ENCODE assay signal across 29 cellular contexts in genomic region chrX:23765868-23766267, GRCh38.
"Had no signal": no experiment of that assay in that cellular context is flagged by ENCODE, and none has a peak within 500 bp of the region (broad histone marks: within the 10 kb centered on the region; RNA-seq: fewer than 3 reads in every experiment).

No MANE protein-coding gene starts in this region.

- H3K27me3 ChIP-seq: brain microvascular endothelial cell, esophagus muscularis mucosa, left lung, ovary, stomach, thyroid gland, upper lobe of right lung had no signal

- H3K36me3 ChIP-seq: brain microvascular endothelial cell, esophagus muscularis mucosa, left lung, lower lobe of right lung, ovary, stomach, thyroid gland, upper lobe of right lung had no signal

- H3K4me1 Mint-ChIP-seq: activated naive CD8-positive, alpha-beta T cell treated with anti-CD3 and anti-CD28 coated beads, Interleukin-2, amount 10 ng/mL, durations not matched to agents 7 days and 5 days; endodermal cell; stimulated activated naive B cell treated with anti-CD40 and anti-IgM and Interleukin-4, amounts not matched to agents 10 μg/mL and 1 μg/mL and 100 μg/mL, for 72 hours had no signal

- ATAC-seq: upper lobe of right lung had no signal

- H3K36me3 Mint-ChIP-seq: activated naive CD4-positive, alpha-beta T cell treated with anti-CD3 and anti-CD28 coated beads, Interleukin-2, amount 10 ng/mL, durations not matched to agents 7 days and 5 days; activated naive CD8-positive, alpha-beta T cell treated with anti-CD3 and anti-CD28 coated beads, Interleukin-2, amount 10 ng/mL, durations not matched to agents 7 days and 5 days; stimulated activated naive B cell treated with anti-CD40 and anti-IgM and Interleukin-4, amounts not matched to agents 10 μg/mL and 1 μg/mL and 100 μg/mL, for 72 hours had no signal

- H3K9me3 Mint-ChIP-seq: activated naive CD4-positive, alpha-beta T cell treated with anti-CD3 and anti-CD28 coated beads, Interleukin-2, amount 10 ng/mL, durations not matched to agents 7 days and 5 days; activated naive CD8-positive, alpha-beta T cell treated with anti-CD3 and anti-CD28 coated beads, Interleukin-2, amount 10 ng/mL, durations not matched to agents 7 days and 5 days; stimulated activated naive B cell treated with anti-CD40 and anti-IgM and Interleukin-4, amounts not matched to agents 10 μg/mL and 1 μg/mL and 100 μg/mL, for 72 hours; T-helper 2 cell treated with Interferon-gamma antibody and Interleukin-4, amounts not matched to agents 5 μg/mL and 100 μg/mL, for 36 hours had no signal

- H3K27ac ChIP-seq: brain microvascular endothelial cell, left lung, lower lobe of right lung, ovary, stomach, thyroid gland, upper lobe of right lung, VCaP had no signal

- H3K27ac Mint-ChIP-seq: activated naive CD4-positive, alpha-beta T cell treated with anti-CD3 and anti-CD28 coated beads, Interleukin-2, amount 10 ng/mL, durations not matched to agents 7 days and 5 days; activated naive CD8-positive, alpha-beta T cell treated with anti-CD3 and anti-CD28 coated beads, Interleukin-2, amount 10 ng/mL, durations not matched to agents 7 days and 5 days; endodermal cell; progenitor cell of endocrine pancreas; stimulated activated naive B cell treated with anti-CD40 and anti-IgM and Interleukin-4, amounts not matched to agents 10 μg/mL and 1 μg/mL and 100 μg/mL, for 72 hours; T-helper 2 cell treated with Interferon-gamma antibody and Interleukin-4, amounts not matched to agents 5 μg/mL and 100 μg/mL, for 36 hours had no signal

- DNase-seq: activated CD4-positive, alpha-beta T cell treated with anti-CD3 and anti-CD28 coated beads for 48 hours; activated CD8-positive, alpha-beta memory T cell treated with anti-CD3 and anti-CD28 coated beads for 24 hours; activated gamma-delta T cell; activated naive CD4-positive, alpha-beta T cell treated with anti-CD3 and anti-CD28 coated beads, Interleukin-2, amount 10 ng/mL, durations not matched to agents 7 days and 5 days; activated naive CD8-positive, alpha-beta T cell treated with anti-CD3 and anti-CD28 coated beads, Interleukin-2, amount 10 ng/mL, durations not matched to agents 7 days and 5 days; brain microvascular endothelial cell; endodermal cell; foreskin melanocyte; kidney glomerular epithelial cell; left lung; lower lobe of right lung; mesendoderm; mucosa of descending colon; nephron progenitor cell; ovary; retina; stimulated activated CD4-positive, alpha-beta T cell treated with anti-CD3 and anti-CD28 coated beads, Interleukin-1b, Interleukin-23, amount 100 ng/mL, for 48 hours; stimulated activated CD4-positive, alpha-beta T cell treated with anti-CD3 and anti-CD28 coated beads, Interleukin-4, amount 100 ng/mL, for 4 hours; stimulated activated CD8-positive, alpha-beta memory T cell treated with anti-CD3 and anti-CD28 coated beads, Interleukin-4, amount 100 ng/mL, for 48 hours; stimulated activated naive B cell treated with anti-CD40 and anti-IgM and Interleukin-4, amounts not matched to agents 10 μg/mL and 1 μg/mL and 100 μg/mL, for 72 hours; stomach; T-helper 1 cell; thyroid gland; upper lobe of right lung had no signal

- H3K4me1 ChIP-seq: esophagus muscularis mucosa, left lung, lower lobe of right lung, stomach, thyroid gland, upper lobe of right lung had no signal

- H3K4me3 Mint-ChIP-seq: activated naive CD4-positive, alpha-beta T cell treated with anti-CD3 and anti-CD28 coated beads, Interleukin-2, amount 10 ng/mL, durations not matched to agents 7 days and 5 days; activated naive CD8-positive, alpha-beta T cell treated with anti-CD3 and anti-CD28 coated beads, Interleukin-2, amount 10 ng/mL, durations not matched to agents 7 days and 5 days; endodermal cell; nephron progenitor cell; stimulated activated naive B cell treated with anti-CD40 and anti-IgM and Interleukin-4, amounts not matched to agents 10 μg/mL and 1 μg/mL and 100 μg/mL, for 72 hours; T-helper 2 cell treated with Interferon-gamma antibody and Interleukin-4, amounts not matched to agents 5 μg/mL and 100 μg/mL, for 36 hours had no signal

- H3K4me2 ChIP-seq: smooth muscle cell had no signal

- H3K4me3 ChIP-seq: left lung, lower lobe of right lung, mucosa of descending colon, ovary, smooth muscle cell, thyroid gland, upper lobe of right lung had no signal

- H3K9me3 ChIP-seq: left lung, lower lobe of right lung, mucosa of descending colon, ovary, thyroid gland, upper lobe of right lung had no signal

- H3K27me3 Mint-ChIP-seq: activated naive CD4-positive, alpha-beta T cell treated with anti-CD3 and anti-CD28 coated beads, Interleukin-2, amount 10 ng/mL, durations not matched to agents 7 days and 5 days; activated naive CD8-positive, alpha-beta T cell treated with anti-CD3 and anti-CD28 coated beads, Interleukin-2, amount 10 ng/mL, durations not matched to agents 7 days and 5 days; progenitor cell of endocrine pancreas; stimulated activated naive B cell treated with anti-CD40 and anti-IgM and Interleukin-4, amounts not matched to agents 10 μg/mL and 1 μg/mL and 100 μg/mL, for 72 hours had no signal
